In genomic region chr2:204065571-204065970, GRCh38 we compare ENCODE assay signal across 1 cellular context.
TF ChIP-seq lines count a peak whose summit lies in the region.

No MANE protein-coding gene starts in this region.

TF ChIP-seq in H1, 55 proteins besides CTCF, POLR2A, EP300 and RAD21:
- no peak for TF ChIP-seq SUZ12 (IDR thresholded peaks at IDR 0.05; ENCODE audit: low read length)
